ENCODE assay signal across 12 cellular contexts in genomic region chr3:176579741-176580185, GRCh38.
DNase-seq lines count a peak whose midpoint lies in the region; ATAC-seq and TF ChIP-seq lines count a peak whose summit lies in the region.
"Had no signal": no experiment of that assay in that cellular context is flagged by ENCODE, and none has a peak within 500 bp of the region (broad histone marks: within the 10 kb centered on the region; RNA-seq: fewer than 3 reads in every experiment).

No MANE protein-coding gene starts in this region.

- peak; percentile 63 for ATAC-seq in GM21390 (IDR thresholded peaks at IDR 0.05; ENCODE audit: unreplicated experiment)
- ATAC-seq in HG03196 (IDR thresholded peaks at IDR 0.05; ENCODE audit: unreplicated experiment): peak; percentile 63
- ATAC-seq: stimulated activated memory B cell treated with anti-CD40 and anti-IgM and Interleukin-4, amounts not matched to agents 10 μg/mL and 1 μg/mL and 100 μg/mL, for 72 hours had no signal

- TF ChIP-seq CTCF in choroid plexus epithelial cell (conservative IDR thresholded peaks at IDR 0.05; ENCODE audit: low read depth, low read length): no peak

- no peak overlapping the region for H3K4me3 ChIP-seq in choroid plexus epithelial cell (ENCODE audit: low read depth, low read length)

- peak; percentile 20 for DNase-seq in AG20443 (ENCODE audit: low spot score)
- peak; percentile 60 for DNase-seq in choroid plexus epithelial cell (ENCODE audit: low read depth)
- DNase-seq in MV-4-11 (lab: John Stamatoyannopoulos, UW): no peak
- no peak for DNase-seq in ecto neural progenitor cell (ENCODE audit: low spot score)
- DNase-seq in stimulated activated CD4-positive, alpha-beta T cell treated with anti-CD3 and anti-CD28 coated beads, Interleukin-15, amount 100 ng/mL, for 24 hours: no peak
- no peak for DNase-seq in germinal center (ENCODE audit: low spot score)
- DNase-seq: activated naive CD4-positive, alpha-beta T cell treated with Interleukin-2 at 50 U/mL for 16 hours; hypothalamus; NCI-H2171 treated with DMSO at 0.1 percent for 48 hours had no signal

Comparison
In these comparisons a context has a peak if more than half of its experiments do, and no peak if none do; other contexts are left out.
1. DNase-seq: peak in AG20443 (single experiment) and choroid plexus epithelial cell (single experiment); none in MV-4-11 (single experiment), ecto neural progenitor cell (single experiment), stimulated activated CD4-positive, alpha-beta T cell treated with anti-CD3 and anti-CD28 coated beads, Interleukin-15, amount 100 ng/mL, for 24 hours (single experiment) and germinal center (single experiment).